In the genomic region with DNA sequence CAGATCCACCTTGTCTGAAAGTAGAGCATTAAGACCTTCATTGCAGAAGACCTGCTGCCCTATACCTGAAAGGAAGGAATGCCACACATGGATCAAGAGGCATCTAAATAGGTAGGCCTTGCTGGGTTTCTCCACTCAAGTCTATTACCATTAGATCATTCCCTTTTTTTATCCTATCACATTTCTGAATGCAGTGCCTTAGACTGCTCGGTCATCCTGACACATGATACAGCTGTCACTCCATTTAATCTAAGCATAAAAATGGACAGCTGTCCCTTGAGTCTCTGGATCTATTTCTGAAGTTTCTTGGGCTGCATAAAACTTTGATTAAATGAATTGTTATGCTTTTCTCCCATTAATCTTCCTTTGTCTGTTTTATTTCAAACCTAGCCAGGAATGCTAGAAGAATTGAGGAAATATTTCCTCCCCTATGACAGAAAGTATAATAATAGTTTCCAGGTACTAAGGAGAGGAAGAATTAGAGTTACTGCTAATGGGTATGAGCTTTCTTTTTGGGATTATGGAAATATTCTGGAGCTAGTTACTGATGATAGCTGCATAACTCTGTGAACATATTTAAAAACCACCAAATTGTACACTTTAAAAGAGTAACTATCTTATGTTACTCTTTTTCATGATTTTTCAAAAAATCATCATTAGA, we compare ENCODE assay signal across 24 cellular contexts.
"Had no signal": no experiment of that assay in that cellular context is flagged by ENCODE, and none has a peak within 500 bp of the region (broad histone marks: within the 10 kb centered on the region; RNA-seq: fewer than 3 reads in every experiment).

No MANE protein-coding gene starts in this region.

- DNase-seq: activated CD4-positive, alpha-beta memory T cell treated with anti-CD3 and anti-CD28 coated beads, Interleukin-2, amount 10 ng/mL, durations not matched to agents 7 days and 5 days; activated CD4-positive, alpha-beta T cell treated with anti-CD3 and anti-CD28 coated beads, Interleukin-2, amount 10 ng/mL, durations not matched to agents 7 days and 5 days; activated CD4-positive, CD25-positive, alpha-beta regulatory T cell; activated gamma-delta T cell; activated naive CD4-positive, alpha-beta T cell treated with anti-CD3 and anti-CD28 coated beads, Interleukin-2, amount 10 ng/mL, durations not matched to agents 7 days and 5 days; activated naive CD8-positive, alpha-beta T cell treated with anti-CD3 and anti-CD28 coated beads for 36 hours; activated T-cell treated with anti-CD3 and anti-CD28 coated beads for 4 hours; activated T-cell treated with anti-CD3 and anti-CD28 coated beads, Interleukin-2, amount 50 U/mL, for 48 hours; brain microvascular endothelial cell; Karpas-422; MM.1S; NCI-H1105; NCI-H1436 treated with DMSO at 0.1 percent for 48 hours; NCI-H187; NCI-H2081 treated with DMSO at 0.1 percent for 48 hours; NCI-H446; PC-3; SHP77 treated with DMSO at 0.1 percent for 48 hours; T-helper 17 cell; T1000 had no signal

- H3K27me3 ChIP-seq: brain microvascular endothelial cell, cardiac muscle cell had no signal

- H3K36me3 ChIP-seq: brain microvascular endothelial cell, cardiac muscle cell had no signal

- H3K4me3 ChIP-seq: cardiac muscle cell, K562 had no signal

- H3K27ac ChIP-seq: brain microvascular endothelial cell, VCaP had no signal

- ATAC-seq: activated T-helper 17 cell treated with anti-CD3 and anti-CD28 coated beads, Interleukin-2, amount 50 U/mL, for 72 hours; K562; PC-3; T-helper 17 cell had no signal
